ENCODE assay signal across 10 cellular contexts in the genomic region with DNA sequence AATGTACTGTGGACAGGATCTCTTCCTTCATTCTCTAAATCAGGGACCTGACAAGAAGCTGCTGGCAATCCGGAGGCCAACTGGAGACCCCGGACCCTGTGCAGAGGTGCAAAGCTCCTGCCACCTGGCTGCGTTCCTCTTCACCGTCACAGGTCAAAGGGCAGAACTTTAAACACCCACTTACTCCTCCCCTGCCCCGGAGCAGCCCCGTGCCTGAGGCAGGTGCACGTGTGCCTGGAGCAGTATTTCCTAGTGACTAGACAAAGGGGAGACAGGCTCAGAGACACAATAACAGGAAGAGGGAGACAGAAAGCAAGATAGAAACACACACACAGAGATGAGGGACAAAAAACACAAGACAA. TPM values are rescaled to one million over a fixed set of nuclear protein-coding genes. Genes with fewer than 3 reads are reported as not detected.
DNase-seq lines count a peak whose midpoint lies in the region; ATAC-seq, FAIRE-seq and TF ChIP-seq lines count a peak whose summit lies in the region.
"Had no signal": no experiment of that assay in that cellular context is flagged by ENCODE, and none has a peak within 500 bp of the region (broad histone marks: within the 10 kb centered on the region; RNA-seq: fewer than 3 reads in every experiment).

No MANE protein-coding gene starts in this region.

- H3K9ac ChIP-seq in kidney (ENCODE audit: low read length in 2 of 2) (no peak overlapping the region), subcutaneous abdominal adipose tissue (ENCODE audit: low read length in 5 of 5) (no peak overlapping the region)

- H3K9me3 ChIP-seq in Panc1 (ENCODE audit: control insufficient read depth, insufficient read depth, low read depth, low read length) (no peaks in the 10 kb centered on the region), kidney (ENCODE audit: control insufficient read depth in 1 of 2, low read length in 2 of 2) (no peaks in the 10 kb centered on the region), subcutaneous abdominal adipose tissue (ENCODE audit: control insufficient read depth in 5 of 5, low read length in 5 of 5) (no peaks in the 10 kb centered on the region)

- in situ Hi-C loops in Panc1 (cut with HindIII; ENCODE audit: low pct_unique_long_range_greater_than_20kb, low sequenced_read_pairs), result no loop called here

- ATAC-seq in Panc1 (peak; percentile 16; the same call in 1 of the 2 replicates), HG02623 (IDR thresholded peaks at IDR 0.05; ENCODE audit: unreplicated experiment) (no peak)

- peaks cover 28% of the 10 kb centered on the region for H3K4me1 ChIP-seq in Panc1 (ENCODE audit: control insufficient read depth, insufficient read depth, low read length)
- H3K4me1 ChIP-seq in kidney (ENCODE audit: control insufficient read depth in 1 of 2, insufficient read depth in 1 of 2, low read depth in 1 of 2, low read length in 2 of 2), result peaks cover 8% of the 10 kb centered on the region in 2 donors
- H3K4me1 ChIP-seq in subcutaneous abdominal adipose tissue (ENCODE audit: control insufficient read depth in 5 of 5, insufficient read depth in 5 of 5, low read length in 5 of 5), result peaks cover 0 to 20% (median 5%) of the 10 kb centered on the region in 5 donors

- H3K9me3 Mint-ChIP-seq in activated naive CD4-positive, alpha-beta T cell treated with anti-CD3 and anti-CD28 coated beads, Interleukin-2, amount 10 ng/mL, durations not matched to agents 7 days and 5 days, result no peaks in the 10 kb centered on the region

- no peaks in the 10 kb centered on the region for H3K36me3 Mint-ChIP-seq in activated naive CD4-positive, alpha-beta T cell treated with anti-CD3 and anti-CD28 coated beads, Interleukin-2, amount 10 ng/mL, durations not matched to agents 7 days and 5 days

- peak overlapping the region; percentile 88 for H3K27ac Mint-ChIP-seq in activated naive CD4-positive, alpha-beta T cell treated with anti-CD3 and anti-CD28 coated beads, Interleukin-2, amount 10 ng/mL, durations not matched to agents 7 days and 5 days

- H3K4me1 Mint-ChIP-seq in activated naive CD4-positive, alpha-beta T cell treated with anti-CD3 and anti-CD28 coated beads, Interleukin-2, amount 10 ng/mL, durations not matched to agents 7 days and 5 days, result peaks cover 26% of the 10 kb centered on the region

- H3K4me3 ChIP-seq in Panc1 (ENCODE audit: low read depth in 2 of 2, low read length in 2 of 2), result peak overlapping the region in 1 of 2 experiments; percentile 29; a peak in 2 of 4 replicates
- peak overlapping the region; percentile 7 to 22 for H3K4me3 ChIP-seq in kidney (ENCODE audit: low read length in 2 of 2)
- peak overlapping the region in 4 of 5 donors; percentile 46 to 67 (median 51) for H3K4me3 ChIP-seq in subcutaneous abdominal adipose tissue (ENCODE audit: low read depth in 1 of 5, low read length in 5 of 5)

- FAIRE-seq in kidney (lab: Jason Lieb, UNC), result no peak

- H3K36me3 ChIP-seq in Panc1 (ENCODE audit: control insufficient read depth, insufficient read depth, low read length) (no peaks in the 10 kb centered on the region), kidney (ENCODE audit: control insufficient read depth in 1 of 2, insufficient read depth in 2 of 2, low read length in 2 of 2) (no peaks in the 10 kb centered on the region), subcutaneous abdominal adipose tissue (ENCODE audit: control insufficient read depth in 5 of 5, insufficient read depth in 5 of 5, low read length in 5 of 5) (no peaks in the 10 kb centered on the region)

- BruUV-seq in Panc1 (replicated peaks; lab: Mats Ljungman, UMichigan), result no TSS peak

- intact Hi-C loops in Panc1 (cut with micrococcal nuclease; ENCODE audit: unreplicated experiment) (loop anchor here (2.0 kb wide), 1 partner anchor 268 kb away; no protein-coding TSS in a partner anchor), kidney (cut with DNase I) (no loop called here)

- H3K27me3 Mint-ChIP-seq in activated naive CD4-positive, alpha-beta T cell treated with anti-CD3 and anti-CD28 coated beads, Interleukin-2, amount 10 ng/mL, durations not matched to agents 7 days and 5 days, result no peaks in the 10 kb centered on the region

- peak overlapping the region; percentile 5 for H3K4me3 Mint-ChIP-seq in activated naive CD4-positive, alpha-beta T cell treated with anti-CD3 and anti-CD28 coated beads, Interleukin-2, amount 10 ng/mL, durations not matched to agents 7 days and 5 days

- H3K27me3 ChIP-seq in Panc1 (ENCODE audit: control insufficient read depth, insufficient read depth, low read length), result no peaks in the 10 kb centered on the region
- H3K27me3 ChIP-seq in subcutaneous abdominal adipose tissue (ENCODE audit: control insufficient read depth in 5 of 5, insufficient read depth in 4 of 5, low read length in 5 of 5), result no peaks in the 10 kb centered on the region

- peak; percentile 45 for DNase-seq in activated naive CD4-positive, alpha-beta T cell treated with anti-CD3 and anti-CD28 coated beads, Interleukin-2, amount 10 ng/mL, durations not matched to agents 7 days and 5 days
- no peak for DNase-seq in activated naive CD4-positive, alpha-beta T cell treated with Interleukin-2 at 50 U/mL for 16 hours
- DNase-seq in Panc1 (ENCODE audit: low read depth, low spot score) (no peak), kidney (peak; percentile 52), hypothalamus (lab: John Stamatoyannopoulos, UW) (no peak), cortex of kidney (lab: John Stamatoyannopoulos, UW) (no peak)
- DNase-seq: activated T-cell treated with anti-CD3 and anti-CD28 coated beads for 4 hours had no signal

- CTCF ChIA-PET in activated naive CD4-positive, alpha-beta T cell treated with anti-CD3 and anti-CD28 coated beads, Interleukin-2, amount 10 ng/mL, durations not matched to agents 7 days and 5 days (lab: Charles Lee), result interaction anchor here (0.9 to 2.9 kb wide), 17 partner anchors 10 to 448 kb away, joined by 3 to 39 read pairs (median 4); partner anchors contain the start of gene SUCO
- CTCF ChIA-PET in Panc1 (lab: Charles Lee), result interaction anchor here (1.2 kb wide), 1 partner anchor 269 kb away, joined by 4 read pairs; no protein-coding TSS in a partner anchor

- H3K27ac ChIP-seq in Panc1 (ENCODE audit: low read length) (peak overlapping the region; percentile 65), kidney (ENCODE audit: low read depth in 2 of 2, low read length in 2 of 2) (peak overlapping the region; percentile 23 to 45), subcutaneous abdominal adipose tissue (ENCODE audit: low read depth, low read length) (no peak overlapping the region)

- POLR2A ChIA-PET in Panc1 (lab: Charles Lee), result no interaction called here

- no peak for TF ChIP-seq CTCF in Panc1 (IDR thresholded peaks at IDR 0.05)
- no peak for TF ChIP-seq CTCF in kidney (IDR thresholded peaks at IDR 0.05; ENCODE audit: borderline replicate concordance, extremely low read depth, insufficient read depth)

RNA-seq across cellular contexts. Expression of gene PIGC, which starts 6.6 kb away (rescaled TPM):
- total RNA-seq in Panc1 (2021; ENCODE audit: unreplicated experiment), result 23.6 TPM
- 22.0 TPM for polyA plus RNA-seq in Panc1 (2012; ENCODE audit: insufficient read length)
- 27.6 TPM for total RNA-seq in kidney
- 28.6 TPM for polyA plus RNA-seq in kidney (ENCODE audit: insufficient read depth, low read depth, low replicate concordance)

RNA-seq across cellular contexts. Expression of gene C1orf105, which starts 30.0 kb away (rescaled TPM):
- total RNA-seq in Panc1 (2021; ENCODE audit: unreplicated experiment) (not detected), kidney (not detected)
- not detected for polyA plus RNA-seq in Panc1 (2012; ENCODE audit: insufficient read length)
- polyA plus RNA-seq in kidney (ENCODE audit: insufficient read depth, low read depth, low replicate concordance), result not detected
- total RNA-seq: mononuclear cell had no signal

Comparison
In these comparisons a context has a peak if more than half of its experiments do, and no peak if none do; other contexts are left out.
1. DNase-seq: peak in activated naive CD4-positive, alpha-beta T cell treated with anti-CD3 and anti-CD28 coated beads, Interleukin-2, amount 10 ng/mL, durations not matched to agents 7 days and 5 days (single experiment) and kidney (single experiment); none in activated naive CD4-positive, alpha-beta T cell treated with Interleukin-2 at 50 U/mL for 16 hours (single experiment), Panc1 (single experiment), hypothalamus (0 of 51) and cortex of kidney (single experiment).